Comparison of ENCODE assay signal across 15 cellular contexts in the genomic region with DNA sequence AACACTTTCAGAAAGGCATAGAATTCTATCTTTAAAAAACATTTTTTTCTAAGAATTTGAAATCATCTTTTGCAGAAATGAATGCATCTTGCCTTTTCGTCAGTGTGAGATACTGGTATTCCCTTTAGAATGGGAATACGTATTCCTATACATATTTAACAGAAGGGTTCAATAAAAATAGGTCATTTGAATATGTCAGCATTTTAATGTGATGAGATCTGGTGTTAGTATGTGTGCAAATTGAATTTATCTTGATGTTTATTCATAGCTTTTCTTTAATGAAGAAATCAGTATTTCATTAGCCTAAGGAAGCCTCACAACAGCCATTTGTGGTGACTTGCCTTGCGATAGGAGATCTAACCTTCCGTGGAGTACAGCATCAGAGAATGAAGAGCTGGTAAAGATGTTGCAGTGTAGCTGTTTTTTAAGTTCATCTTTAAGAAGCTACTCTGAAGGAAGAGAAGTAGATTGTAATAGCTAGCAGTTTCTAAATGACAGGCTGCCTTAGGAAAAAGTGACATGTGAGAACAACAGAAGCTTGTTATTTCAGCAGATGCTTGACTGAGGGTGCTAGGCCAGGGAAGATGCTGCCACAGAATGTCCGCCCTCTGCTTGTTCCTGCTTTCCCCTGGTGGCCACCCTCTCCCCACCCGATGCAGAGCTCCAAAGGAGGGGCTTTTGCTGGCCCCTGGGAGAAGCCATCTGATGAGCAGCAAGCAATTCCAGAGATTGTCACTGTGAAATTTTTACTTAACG. TPM values are rescaled to one million over a fixed set of nuclear protein-coding genes. Genes with fewer than 3 reads are reported as not detected.
A peak's percentile ranks its signal among the peaks of the same experiment; 100 is the strongest.
DNase-seq lines count a peak whose midpoint lies in the region; ATAC-seq lines count a peak whose summit lies in the region.
"Had no signal": no experiment of that assay in that cellular context is flagged by ENCODE, and none has a peak within 500 bp of the region (broad histone marks: within the 10 kb centered on the region; RNA-seq: fewer than 3 reads in every experiment).

No MANE protein-coding gene starts in this region.

- peak overlapping the region in 1 of 2 donors; percentile 4 for H3K4me3 ChIP-seq in neuronal stem cell (ENCODE audit: low read length in 2 of 2)
- H3K4me3 ChIP-seq: BLaER1 treated with 17β-estradiol and CSF1 and Interleukin-3, amounts not matched to agents 10 nM and 100 nM; left ventricle myocardium inferior; smooth muscle cell had no signal

- no peaks in the 10 kb centered on the region for H3K27me3 Mint-ChIP-seq in naive thymus-derived CD8-positive, alpha-beta T cell

- peaks cover 2% of the 10 kb centered on the region for H3K79me1 ChIP-seq in neuronal stem cell (ENCODE audit: low read depth, low read length)

- peaks cover 21 to 67% (median 65%) of the 10 kb centered on the region in 4 donors for H3K4me1 Mint-ChIP-seq in naive thymus-derived CD8-positive, alpha-beta T cell

- no peak overlapping the region for H3K23ac ChIP-seq in neuronal stem cell (ENCODE audit: low read depth, low read length, poor library complexity)

- peak overlapping the region; percentile 11 for H3K27ac ChIP-seq in neuronal stem cell (replicated peaks; ENCODE audit: low read length)
- H3K27ac ChIP-seq: left ventricle myocardium inferior had no signal

- peaks cover 15 to 30% of the 10 kb centered on the region in 2 donors for H3K4me1 ChIP-seq in neuronal stem cell (ENCODE audit: control insufficient read depth in 2 of 2, insufficient read depth in 1 of 2, low read depth in 1 of 2, low read length in 2 of 2)

- H2BK120ac ChIP-seq in neuronal stem cell (ENCODE audit: low read depth, low read length), result no peak overlapping the region

- peak overlapping the region; percentile 43 for H2AFZ ChIP-seq in neuronal stem cell (ENCODE audit: low read length)

- H3K4ac ChIP-seq in neuronal stem cell (ENCODE audit: low read length), result no peak overlapping the region

- H3K9ac ChIP-seq in neuronal stem cell (ENCODE audit: low read depth, low read length, poor library complexity), result no peak overlapping the region
- H3K9ac ChIP-seq: BLaER1 treated with 17β-estradiol and CSF1 and Interleukin-3, amounts not matched to agents 10 nM and 100 nM had no signal

- peak; percentile 34 for DNase-seq in stimulated activated CD4-positive, alpha-beta T cell treated with anti-CD3 and anti-CD28 coated beads, Interleukin-1b, Interleukin-23, amount 100 ng/mL, for 48 hours
- no peak for DNase-seq in stimulated activated CD4-positive, alpha-beta T cell treated with anti-CD3 and anti-CD28 coated beads, Interleukin-4, amount 100 ng/mL, for 1 hour
- peak in 1 of 2 donors; percentile 49 for DNase-seq in activated naive CD4-positive, alpha-beta T cell treated with anti-CD3 and anti-CD28 coated beads, Interleukin-2, amount 50 U/mL, for 72 hours (ENCODE audit: low spot score in 2 of 2)
- DNase-seq in neuronal stem cell (ENCODE audit: low spot score), result no peak
- DNase-seq in cerebellar nuclear complex (lab: John Stamatoyannopoulos, UW), result no peak
- no peak for DNase-seq in naive thymus-derived CD8-positive, alpha-beta T cell
- DNase-seq: EL, HCEC 1CT, left ventricle myocardium inferior, NCI-H446 treated with DMSO at 0.1 percent for 48 hours had no signal

- no peak overlapping the region for H4K8ac ChIP-seq in neuronal stem cell (ENCODE audit: low read depth, low read length)

- no peak overlapping the region for H2BK15ac ChIP-seq in neuronal stem cell (ENCODE audit: low read length)

- H3K27me3 ChIP-seq in neuronal stem cell (ENCODE audit: control insufficient read depth in 3 of 3, insufficient read depth in 3 of 3, low read depth in 1 of 3, low read length in 3 of 3), result no peaks in the 10 kb centered on the region
- H3K27me3 ChIP-seq: BLaER1 treated with 17β-estradiol and CSF1 and Interleukin-3, amounts not matched to agents 10 nM and 100 nM had no signal

- no peak overlapping the region for H4K91ac ChIP-seq in neuronal stem cell (ENCODE audit: low read depth, low read length, poor library complexity)

- H3K27ac Mint-ChIP-seq in activated naive CD4-positive, alpha-beta T cell treated with anti-CD3 and anti-CD28 coated beads, Interleukin-2, amount 50 U/mL, for 72 hours, result peak overlapping the region; percentile 80 to 89
- peak overlapping the region in 4 of 10 donors; percentile 6 to 73 (median 28) for H3K27ac Mint-ChIP-seq in naive thymus-derived CD8-positive, alpha-beta T cell

- no peak overlapping the region for H2AK5ac ChIP-seq in neuronal stem cell (ENCODE audit: low read depth, low read length)

- H3K14ac ChIP-seq in neuronal stem cell (ENCODE audit: low read length), result no peak overlapping the region

- no peak overlapping the region for H3K4me3 Mint-ChIP-seq in naive thymus-derived CD8-positive, alpha-beta T cell
- H3K4me3 Mint-ChIP-seq: neural crest cell had no signal

- H3K9me3 ChIP-seq in neuronal stem cell (replicated peaks in 1 of 2; ENCODE audit: control insufficient read depth in 2 of 2, insufficient read depth in 1 of 2, low read depth in 1 of 2, low read length in 2 of 2), result no peaks in the 10 kb centered on the region
- H3K9me3 ChIP-seq: BLaER1 treated with 17β-estradiol and CSF1 and Interleukin-3, amounts not matched to agents 10 nM and 100 nM; left ventricle myocardium inferior had no signal

- no peaks in the 10 kb centered on the region for H3K36me3 Mint-ChIP-seq in activated naive CD4-positive, alpha-beta T cell treated with anti-CD3 and anti-CD28 coated beads, Interleukin-2, amount 50 U/mL, for 72 hours
- H3K36me3 Mint-ChIP-seq in naive thymus-derived CD8-positive, alpha-beta T cell, result peaks cover 0 to 9% (median 0%) of the 10 kb centered on the region in 3 donors

- H3K36me3 ChIP-seq in neuronal stem cell (replicated peaks in 1 of 2; ENCODE audit: control insufficient read depth in 2 of 2, insufficient read depth in 2 of 2, low read length in 2 of 2), result no peaks in the 10 kb centered on the region
- H3K36me3 ChIP-seq: left ventricle myocardium inferior had no signal

- ATAC-seq in activated naive CD4-positive, alpha-beta T cell treated with anti-CD3 and anti-CD28 coated beads, Interleukin-2, amount 50 U/mL, for 72 hours, result peak; percentile 71 to 86
- no peak for ATAC-seq in naive thymus-derived CD8-positive, alpha-beta T cell
- ATAC-seq in GM18868 (IDR thresholded peaks at IDR 0.05; ENCODE audit: unreplicated experiment) (no peak), GM21825 (IDR thresholded peaks at IDR 0.05; ENCODE audit: unreplicated experiment) (no peak)

- no CpG with 5 or more reads among the region's 7 CpGs for WGBS in neuronal stem cell (ENCODE audit: extremely low coverage in 2 of 2, insufficient read length in 2 of 2, insufficient replicate concordance in 1 of 2), 2 donors

- peak overlapping the region; percentile 40 for H3K4me2 ChIP-seq in neuronal stem cell (ENCODE audit: insufficient read depth, low read length, poor library complexity, severe bottlenecking)
- H3K4me2 ChIP-seq: smooth muscle cell had no signal

- no peak overlapping the region for H2BK5ac ChIP-seq in neuronal stem cell (ENCODE audit: low read length)

- no peak overlapping the region for H2BK12ac ChIP-seq in neuronal stem cell (ENCODE audit: low read length)

- no peaks in the 10 kb centered on the region for H3K9me3 Mint-ChIP-seq in activated naive CD4-positive, alpha-beta T cell treated with anti-CD3 and anti-CD28 coated beads, Interleukin-2, amount 50 U/mL, for 72 hours
- H3K9me3 Mint-ChIP-seq in naive thymus-derived CD8-positive, alpha-beta T cell, result no peaks in the 10 kb centered on the region
- H3K9me3 Mint-ChIP-seq: neural crest cell had no signal

- POLR2A ChIA-PET in naive thymus-derived CD8-positive, alpha-beta T cell (lab: Charles Lee), result no interaction called here

- H3K18ac ChIP-seq in neuronal stem cell (ENCODE audit: low read length), result no peak overlapping the region

RNA-seq across cellular contexts. Expression of gene WDR20, which starts 44.4 kb away (rescaled TPM):
- total RNA-seq in activated naive CD4-positive, alpha-beta T cell treated with anti-CD3 and anti-CD28 coated beads, Interleukin-2, amount 50 U/mL, for 72 hours, result 10 to 100 TPM; 30.1 to 34.2 TPM
- 12.6 TPM for polyA plus RNA-seq in neuronal stem cell (2013, experiment 1 of 2)
- polyA plus RNA-seq in neuronal stem cell (2013, experiment 2 of 2), result 13.0 TPM
- 10 to 100 TPM; 50.0 to 56.9 TPM for total RNA-seq in naive thymus-derived CD8-positive, alpha-beta T cell
- 10 to 100 TPM; 11.3 to 15.0 (median 12.9) TPM for polyA plus RNA-seq in naive thymus-derived CD8-positive, alpha-beta T cell

Comparison
In these comparisons a context has a peak if more than half of its experiments do, and no peak if none do; other contexts are left out.
1. ATAC-seq: peak in activated naive CD4-positive, alpha-beta T cell treated with anti-CD3 and anti-CD28 coated beads, Interleukin-2, amount 50 U/mL, for 72 hours (2 of 2); none in naive thymus-derived CD8-positive, alpha-beta T cell (0 of 2), GM18868 (single experiment) and GM21825 (single experiment).